9 cellular contexts compared by ENCODE assay signal in the genomic region with DNA sequence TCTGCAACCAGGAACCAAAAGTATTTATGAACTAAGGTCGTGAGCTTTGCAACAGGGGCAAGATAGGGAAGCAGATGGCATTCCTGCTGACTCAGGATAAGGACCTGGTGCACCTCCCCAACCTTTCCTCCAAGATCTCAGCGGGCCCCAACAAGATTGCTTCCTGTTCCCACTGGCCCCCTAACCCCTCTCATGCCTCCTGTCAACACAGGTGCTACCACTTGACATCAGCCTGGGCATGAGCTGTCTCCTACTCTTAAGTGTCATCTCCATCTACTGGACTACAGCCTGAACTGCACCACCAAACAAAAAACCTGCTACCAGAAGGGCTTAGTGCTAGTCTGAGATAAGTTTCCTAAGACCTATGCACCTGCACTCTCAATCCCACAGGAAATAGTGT. TPM values are rescaled to one million over a fixed set of nuclear protein-coding genes. Genes with fewer than 3 reads are reported as not detected.
A peak's percentile ranks its signal among the peaks of the same experiment; 100 is the strongest.
DNase-seq lines count a peak whose midpoint lies in the region; ATAC-seq and TF ChIP-seq lines count a peak whose summit lies in the region.
"Had no signal": no experiment of that assay in that cellular context is flagged by ENCODE, and none has a peak within 500 bp of the region (broad histone marks: within the 10 kb centered on the region; RNA-seq: fewer than 3 reads in every experiment).

No MANE protein-coding gene starts in this region.

- TF ChIP-seq CTCF in OCI-LY1 (IDR thresholded peaks at IDR 0.05; ENCODE audit: low read length) (peak; percentile 76), esophagus squamous epithelium (IDR thresholded peaks at IDR 0.05) (peak in 4 of 6 experiments; percentile 16 to 66 (median 26)), retinal pigment epithelial cell (conservative IDR thresholded peaks at IDR 0.05; ENCODE audit: low read depth, low read length) (peak; percentile 83)
- TF ChIP-seq CTCF in CD8-positive, alpha-beta T cell (IDR thresholded peaks at IDR 0.05), result no peak

- H3K27me3 ChIP-seq in OCI-LY1 (ENCODE audit: insufficient read depth, low read length) (no peaks in the 10 kb centered on the region), esophagus squamous epithelium (no peaks in the 10 kb centered on the region)
- no peaks in the 10 kb centered on the region for H3K27me3 ChIP-seq in CD8-positive, alpha-beta T cell (ENCODE audit: insufficient read depth, low read length)

- no peak overlapping the region for H3K4me3 Mint-ChIP-seq in CD8-positive, alpha-beta T cell
- H3K4me3 Mint-ChIP-seq: T-helper 1 cell treated with Interleukin-12 subunit alpha and Interleukin-12 subunit beta and Interleukin-4 antibody, amounts not matched to agents 30 μg/mL and 1 μg/mL, for 36 hours had no signal

- no peak for TF ChIP-seq POLR2A in esophagus squamous epithelium (IDR thresholded peaks at IDR 0.05)

- H3K4me3 ChIP-seq in OCI-LY1 (ENCODE audit: low read depth, low read length, poor library complexity, severe bottlenecking) (no peak overlapping the region), esophagus squamous epithelium (no peak overlapping the region), retinal pigment epithelial cell (ENCODE audit: low read length) (no peak overlapping the region)
- H3K4me3 ChIP-seq in CD8-positive, alpha-beta T cell (ENCODE audit: low read depth, low read length), result no peak overlapping the region

- H2AFZ ChIP-seq in OCI-LY1 (ENCODE audit: low read length), result no peak overlapping the region

- no peak overlapping the region for H3K27ac ChIP-seq in OCI-LY1 (ENCODE audit: low read depth, low read length, poor library complexity, severe bottlenecking)
- no peak overlapping the region for H3K27ac ChIP-seq in esophagus squamous epithelium
- no peak overlapping the region for H3K27ac ChIP-seq in CD8-positive, alpha-beta T cell (ENCODE audit: low read depth, low read length)

- no peaks in the 10 kb centered on the region for H3K4me1 ChIP-seq in OCI-LY1 (ENCODE audit: insufficient read depth, low read length, severe bottlenecking)
- no peaks in the 10 kb centered on the region for H3K4me1 ChIP-seq in esophagus squamous epithelium
- no peaks in the 10 kb centered on the region for H3K4me1 ChIP-seq in CD8-positive, alpha-beta T cell (ENCODE audit: insufficient read depth, low read length)

- peaks cover 6% of the 10 kb centered on the region; the same call in 1 of the 2 replicates for H3K9me3 ChIP-seq in OCI-LY1 (ENCODE audit: low read length)
- H3K9me3 ChIP-seq in esophagus squamous epithelium, result no peaks in the 10 kb centered on the region
- no peaks in the 10 kb centered on the region for H3K9me3 ChIP-seq in CD8-positive, alpha-beta T cell (ENCODE audit: low read length)

- H3K36me3 Mint-ChIP-seq in CD8-positive, alpha-beta T cell, result peaks cover 82% of the 10 kb centered on the region

- H3K9ac ChIP-seq in OCI-LY1 (ENCODE audit: low read length), result no peak overlapping the region

- H3K79me2 ChIP-seq in OCI-LY1 (ENCODE audit: insufficient read depth, low read length), result no peaks in the 10 kb centered on the region

- POLR2A ChIA-PET in CD8-positive, alpha-beta T cell (lab: Charles Lee), result no interaction called here

- no peaks in the 10 kb centered on the region for H3K27me3 Mint-ChIP-seq in CD8-positive, alpha-beta T cell (ENCODE audit: low read depth)

- no peaks in the 10 kb centered on the region for H3K9me2 ChIP-seq in OCI-LY1 (ENCODE audit: low read depth, low read length)

- no peaks in the 10 kb centered on the region for H3F3A ChIP-seq in OCI-LY1 (ENCODE audit: insufficient read depth, low read length)

- H3K4me2 ChIP-seq in OCI-LY1 (ENCODE audit: low read length), result no peak overlapping the region

- DNase-seq in D341Med (ENCODE audit: low spot score) (peak; percentile 71), HCEC 1CT (peak; percentile 30), esophagus squamous epithelium (lab: John Stamatoyannopoulos, UW) (no peak), retinal pigment epithelial cell (ENCODE audit: low read depth) (no peak), ecto neural progenitor cell (ENCODE audit: low spot score) (no peak)
- DNase-seq in activated CD8-positive, alpha-beta memory T cell treated with anti-CD3 and anti-CD28 coated beads for 24 hours, result no peak
- DNase-seq in CD8-positive, alpha-beta T cell, result no peak

- intact Hi-C loops in esophagus squamous epithelium (cut with DNase I), result no loop called here
- intact Hi-C loops in CD8-positive, alpha-beta T cell (cut with DNase I, micrococcal nuclease), result loop anchor here in 1 of 2 experiments (2.0 kb wide), 1 partner anchor 749 kb away; no protein-coding TSS in a partner anchor

- no peak overlapping the region for H3K27ac Mint-ChIP-seq in CD8-positive, alpha-beta T cell
- H3K27ac Mint-ChIP-seq: T-helper 1 cell treated with Interleukin-12 subunit alpha and Interleukin-12 subunit beta and Interleukin-4 antibody, amounts not matched to agents 30 μg/mL and 1 μg/mL, for 36 hours had no signal

- H3K4me1 Mint-ChIP-seq in CD8-positive, alpha-beta T cell (ENCODE audit: low read depth), result peaks cover 30% of the 10 kb centered on the region

- WGBS in esophagus squamous epithelium, 2 donors, result 48 to 58% methylated on average over 2 of the region's 2 CpGs

- CTCF ChIA-PET in CD8-positive, alpha-beta T cell (lab: Charles Lee), result no interaction called here

- H3K9me3 Mint-ChIP-seq in CD8-positive, alpha-beta T cell, result peaks cover 14% of the 10 kb centered on the region

- H3K36me3 ChIP-seq in OCI-LY1 (ENCODE audit: insufficient read depth, low read length), result peaks cover 33% of the 10 kb centered on the region
- peaks cover 0 to 58% (median 0%) of the 10 kb centered on the region in 3 donors for H3K36me3 ChIP-seq in esophagus squamous epithelium
- H3K36me3 ChIP-seq in CD8-positive, alpha-beta T cell (ENCODE audit: insufficient read depth, low read length), result no peaks in the 10 kb centered on the region

- no peak for ATAC-seq in CD8-positive, alpha-beta T cell

- no peaks in the 10 kb centered on the region for H4K20me1 ChIP-seq in OCI-LY1 (ENCODE audit: insufficient read depth, low read length)

RNA-seq across cellular contexts. Expression of a gene that starts 32.7 kb away (rescaled TPM):
- total RNA-seq in esophagus squamous epithelium, result 10 to 100 TPM; 19.1 to 37.1 (median 30.2) TPM
- 100 to 1,000 TPM; 116 to 119 TPM for total RNA-seq in CD8-positive, alpha-beta T cell

RNA-seq across cellular contexts. Expression of a gene that starts 33.0 kb away (rescaled TPM):
- 1 to 10 TPM in 2 of 4 donors, under 1 TPM in 2; 0.21 to 1.6 (median 0.82) TPM for total RNA-seq in esophagus squamous epithelium
- total RNA-seq in CD8-positive, alpha-beta T cell, result under 1 TPM; 0.28 to 0.33 TPM

Comparison
In these comparisons a context has a peak if more than half of its experiments do, and no peak if none do; other contexts are left out.
1. DNase-seq: peak in D341Med (single experiment) and HCEC 1CT (single experiment); none in esophagus squamous epithelium (single experiment), retinal pigment epithelial cell (single experiment), activated CD8-positive, alpha-beta memory T cell treated with anti-CD3 and anti-CD28 coated beads for 24 hours (single experiment), CD8-positive, alpha-beta T cell (0 of 7) and ecto neural progenitor cell (single experiment).